1 cellular context compared by ENCODE assay signal in genomic region chr2:224008702-224009261, GRCh38.
TF ChIP-seq lines count a peak whose summit lies in the region.

No MANE protein-coding gene starts in this region.

TF ChIP-seq in A549, 52 proteins besides CTCF, POLR2A, EP300 and RAD21 (continued from another document):
- no peak for TF ChIP-seq ATOH8 (CRISPR knock-in tag; IDR thresholded peaks at IDR 0.05; ENCODE audit: low read depth)
- no peak for TF ChIP-seq ELK1 (IDR thresholded peaks at IDR 0.05; ENCODE audit: low read depth, low read length)
- no peak for TF ChIP-seq FOSL2 (IDR thresholded peaks at IDR 0.05)
- TF ChIP-seq FOSL2 (CRISPR knock-in tag; IDR thresholded peaks at IDR 0.05): no peak
